ENCODE assay signal across 13 cellular contexts in genomic region chr22:19900707-19901436, GRCh38.
"Had no signal": no experiment of that assay in that cellular context is flagged by ENCODE, and none has a peak within 500 bp of the region (broad histone marks: within the 10 kb centered on the region; RNA-seq: fewer than 3 reads in every experiment).

No MANE protein-coding gene starts in this region.

- H3K9me3 ChIP-seq: adrenal gland, esophagus squamous epithelium, left lung, tibial artery had no signal

- H3K27ac Mint-ChIP-seq: activated T-helper 2 cell treated with anti-CD3 and anti-CD28 coated beads, Interferon-gamma antibody, Interleukin-2, Interleukin-4, amounts not matched to agents 10 μg/mL and 5 μg/mL and 100 μg/mL, durations not matched to agents 14 hours and 24 hours and 36 hours; T-helper 2 cell treated with Interferon-gamma antibody and Interleukin-4, amounts not matched to agents 5 μg/mL and 100 μg/mL, for 36 hours had no signal

- H3K4me1 ChIP-seq: adrenal gland, left lung, parathyroid adenoma, tibial artery had no signal

- H3K27ac ChIP-seq: adrenal gland, esophagus squamous epithelium, left lung, parathyroid adenoma, tibial artery had no signal

- H3K4me3 Mint-ChIP-seq: neural crest cell; T-helper 2 cell treated with Interferon-gamma antibody and Interleukin-4, amounts not matched to agents 5 μg/mL and 100 μg/mL, for 36 hours had no signal

- H3K4me3 ChIP-seq: adrenal gland, esophagus squamous epithelium, left lung, skin epidermis, tibial artery had no signal

- ATAC-seq: left lung had no signal

- DNase-seq: activated naive CD4-positive, alpha-beta T cell treated with anti-CD3 and anti-CD28 coated beads, Interleukin-2, amount 50 U/mL, for 16 hours; adrenal gland; esophagus squamous epithelium; foreskin fibroblast; mesendoderm; retina; tibial artery had no signal

- H3K9me3 Mint-ChIP-seq: activated T-helper 2 cell treated with anti-CD3 and anti-CD28 coated beads, Interferon-gamma antibody, Interleukin-2, Interleukin-4, amounts not matched to agents 10 μg/mL and 5 μg/mL and 100 μg/mL, durations not matched to agents 14 hours and 24 hours and 36 hours; neural crest cell; T-helper 2 cell treated with Interferon-gamma antibody and Interleukin-4, amounts not matched to agents 5 μg/mL and 100 μg/mL, for 36 hours had no signal

- H3K79me2 ChIP-seq: parathyroid adenoma had no signal

- H3K9ac ChIP-seq: parathyroid adenoma had no signal

- H2AFZ ChIP-seq: parathyroid adenoma had no signal

- H3K27me3 ChIP-seq: adrenal gland, esophagus squamous epithelium, left lung, tibial artery had no signal
